Comparison of ENCODE assay signal across 10 cellular contexts in genomic region chr1:89200668-89201488, GRCh38. TPM values are rescaled to one million over a fixed set of nuclear protein-coding genes. Genes with fewer than 3 reads are reported as not detected.
DNase-seq lines count a peak whose midpoint lies in the region; ATAC-seq and TF ChIP-seq lines count a peak whose summit lies in the region.
"Had no signal": no experiment of that assay in that cellular context is flagged by ENCODE, and none has a peak within 500 bp of the region (broad histone marks: within the 10 kb centered on the region; RNA-seq: fewer than 3 reads in every experiment).

No MANE protein-coding gene starts in this region.

- no peaks in the 10 kb centered on the region for H3K27me3 Mint-ChIP-seq in CD4-positive, alpha-beta T cell

- peak overlapping the region; percentile 1 for H3K27ac ChIP-seq in CD4-positive, alpha-beta T cell (ENCODE audit: low read depth, low read length)
- no peak overlapping the region for H3K27ac ChIP-seq in fibroblast of lung (ENCODE audit: insufficient read depth, low read length)
- no peak overlapping the region for H3K27ac ChIP-seq in osteoblast (ENCODE audit: low read depth, low read length)
- H3K27ac ChIP-seq: RWPE1 had no signal

- H3K9me3 ChIP-seq in CD4-positive, alpha-beta T cell (ENCODE audit: control insufficient read depth, low read length) = peaks cover 20% of the 10 kb centered on the region
- H3K9me3 ChIP-seq in fibroblast of lung (ENCODE audit: control insufficient read depth, insufficient read depth, low read depth, low read length) (no peaks in the 10 kb centered on the region), osteoblast (ENCODE audit: low read depth, low read length) (no peaks in the 10 kb centered on the region)

- CTCF ChIA-PET in CD4-positive, alpha-beta T cell (lab: Charles Lee) = interaction anchor here (1.0 to 2.2 kb wide), 2 partner anchors 72 to 158 kb away, joined by 3 to 10 read pairs; partner anchors contain the start of gene GBP5

- H3K4me2 ChIP-seq in fibroblast of lung (ENCODE audit: extremely low read depth, insufficient read depth, low read length) (peak overlapping the region; percentile 8), osteoblast (ENCODE audit: insufficient read depth, low read length) (no peak overlapping the region)

- H3K4me3 Mint-ChIP-seq in CD4-positive, alpha-beta T cell = peak overlapping the region; percentile 63

- DNase-seq in CD4-positive, alpha-beta T cell = no peak
- DNase-seq in fibroblast of lung (ENCODE audit: low read depth in 2 of 2) = no peak
- no peak for DNase-seq in activated effector memory CD4-positive, alpha-beta T cell treated with Interleukin-2 at 50 U/mL for 16 hours
- no peak for DNase-seq in NCI-H2081 (lab: John Stamatoyannopoulos, UW)
- DNase-seq in osteoblast (ENCODE audit: insufficient read length, low spot score, missing footprints) = no peak
- DNase-seq in HT-29 (ENCODE audit: low spot score) = no peak

- intact Hi-C loops in CD4-positive, alpha-beta T cell (cut with DNase I, micrococcal nuclease) = loop anchor here (1.0 to 5.0 kb wide), 5 partner anchors 66 to 157 kb away; partner anchors contain the start of gene GBP2 (in 2 of the 2)

- H3K4me1 ChIP-seq in fibroblast of lung (ENCODE audit: control insufficient read depth, extremely low read depth, insufficient read depth, low read length) (no peaks in the 10 kb centered on the region), osteoblast (ENCODE audit: insufficient read depth, low read length) (peaks cover 5% of the 10 kb centered on the region)

- no peaks in the 10 kb centered on the region for H3K36me3 ChIP-seq in fibroblast of lung (ENCODE audit: control insufficient read depth, insufficient read depth, low read length)
- H3K36me3 ChIP-seq in osteoblast (ENCODE audit: insufficient read depth, low read length) = no peaks in the 10 kb centered on the region

- peaks cover 6% of the 10 kb centered on the region for H3K9me3 Mint-ChIP-seq in CD4-positive, alpha-beta T cell

- H3K79me2 ChIP-seq in fibroblast of lung (ENCODE audit: control insufficient read depth, insufficient read depth, low read length) (no peaks in the 10 kb centered on the region), osteoblast (ENCODE audit: insufficient read depth, low read length) (no peaks in the 10 kb centered on the region)

- H3K27ac Mint-ChIP-seq in CD4-positive, alpha-beta T cell = peak overlapping the region; percentile 89

- H2AFZ ChIP-seq in fibroblast of lung (ENCODE audit: low read length) = no peak overlapping the region
- no peak overlapping the region for H2AFZ ChIP-seq in osteoblast (ENCODE audit: low read length)

- H3K4me1 Mint-ChIP-seq in CD4-positive, alpha-beta T cell (ENCODE audit: low read depth) = peaks cover 62% of the 10 kb centered on the region

- POLR2A ChIA-PET in CD4-positive, alpha-beta T cell (lab: Charles Lee) = interaction anchor here (0.7 to 4.2 kb wide), 9 partner anchors 8 to 261 kb away, joined by 3 to 79 read pairs (median 34); partner anchors contain the start of genes GBP2 and GBP5

- H3K9ac ChIP-seq in fibroblast of lung (ENCODE audit: insufficient read depth, low read length) = no peak overlapping the region

- no peaks in the 10 kb centered on the region for H3K27me3 ChIP-seq in CD4-positive, alpha-beta T cell (ENCODE audit: control insufficient read depth, insufficient read depth, low read length)
- H3K27me3 ChIP-seq in fibroblast of lung (ENCODE audit: control insufficient read depth, insufficient read depth, low read length) (no peaks in the 10 kb centered on the region), osteoblast (ENCODE audit: insufficient read depth, low read length) (no peaks in the 10 kb centered on the region)

- ATAC-seq in CD4-positive, alpha-beta T cell (ENCODE audit: poor library complexity) = peak; percentile 81
- ATAC-seq in GM19397 (IDR thresholded peaks at IDR 0.05; ENCODE audit: unreplicated experiment) (peak; percentile 68), HG03280 (IDR thresholded peaks at IDR 0.05; ENCODE audit: unreplicated experiment) (peak; percentile 63)

- no peak for TF ChIP-seq CTCF in CD4-positive, alpha-beta T cell (IDR thresholded peaks at IDR 0.05)
- TF ChIP-seq CTCF in fibroblast of lung (conservative IDR thresholded peaks at IDR 0.05 in 1 of 2, IDR thresholded peaks at IDR 0.05 in 1 of 2; ENCODE audit: low read depth in 1 of 2, low read length in 2 of 2) (no peak), osteoblast (IDR thresholded peaks at IDR 0.05; ENCODE audit: extremely low read depth, low read depth, low read length) (no peak)

- H4K20me1 ChIP-seq in fibroblast of lung (ENCODE audit: control insufficient read depth, extremely low read depth, insufficient read depth, low read length) = no peaks in the 10 kb centered on the region
- H4K20me1 ChIP-seq in osteoblast (ENCODE audit: insufficient read depth, low read length) = no peaks in the 10 kb centered on the region

- no peak overlapping the region for H3K4me3 ChIP-seq in fibroblast of lung (replicated peaks in 1 of 4; ENCODE audit: control extremely low read depth in 1 of 4, insufficient read depth in 1 of 4, low read depth in 3 of 4, low read length in 4 of 4)
- no peak overlapping the region for H3K4me3 ChIP-seq in osteoblast (ENCODE audit: insufficient read depth, low read length)

- H3K36me3 Mint-ChIP-seq in CD4-positive, alpha-beta T cell (ENCODE audit: low read depth) = peaks cover 61% of the 10 kb centered on the region

RNA-seq across cellular contexts. Expression of gene GBP4, which starts 2.1 kb away (rescaled TPM):
- 10 to 100 TPM; 11.3 to 11.7 TPM for total RNA-seq in CD4-positive, alpha-beta T cell
- 0.50 and 0.77 TPM in 2 replicates for total RNA-seq in fibroblast of lung
- polyA plus RNA-seq in fibroblast of lung = 0.40 and 1.3 TPM in 2 replicates
- 0.20 and 0.86 TPM in 2 replicates for polyA plus RNA-seq in fibroblast of lung (2012)
- polyA minus RNA-seq in fibroblast of lung (ENCODE audit: low replicate concordance) = 0.47 and 1.6 TPM in 2 replicates
- 0.36 and 1.2 TPM in 2 replicates for total RNA-seq in osteoblast
- total RNA-seq in HT-29 (2014; rRNA removed; shearing (Covaris generic)) = 0.23 and 0.47 TPM in 2 replicates

RNA-seq across cellular contexts. Expression of gene GBP7, which starts 25.1 kb away (rescaled TPM):
- not detected for total RNA-seq in CD4-positive, alpha-beta T cell
- total RNA-seq in fibroblast of lung (not detected in 2 replicates), osteoblast (not detected in 2 replicates)
- not detected in 2 replicates for polyA plus RNA-seq in fibroblast of lung
- not detected in 2 replicates for polyA plus RNA-seq in fibroblast of lung (2012)
- not detected in 2 replicates for polyA minus RNA-seq in fibroblast of lung (ENCODE audit: low replicate concordance)
- not detected in 2 replicates for total RNA-seq in HT-29 (2014; rRNA removed; shearing (Covaris generic))
- total RNA-seq: skeletal muscle tissue had no signal
